8 cellular contexts compared by ENCODE assay signal in genomic region chr5:14351845-14352712, GRCh38.
DNase-seq lines count a peak whose midpoint lies in the region; ATAC-seq lines count a peak whose summit lies in the region.

No MANE protein-coding gene starts in this region.

- DNase-seq in NCI-H1436 (lab: John Stamatoyannopoulos, UW): peak; percentile 35
- no peak for DNase-seq in NCI-H1436 treated with DMSO at 0.1 percent for 48 hours (lab: John Stamatoyannopoulos, UW)
- DNase-seq in NCI-H1694 (lab: John Stamatoyannopoulos, UW): peak; percentile 85
- peak; percentile 21 to 64 (median 28) for DNase-seq in T-helper 2 cell
- DNase-seq in astrocyte of the hippocampus (ENCODE audit: low read depth, low spot score): peak; percentile 82
- peak in 30 of 51 donors; percentile 13 to 76 (median 52) for DNase-seq in hypothalamus (lab: John Stamatoyannopoulos, UW)
- peak; percentile 50 for DNase-seq in stimulated activated CD4-positive, alpha-beta T cell treated with anti-CD3 and anti-CD28 coated beads, Interleukin-12 subunit alpha, Interleukin-12 subunit beta, amount 100 ng/mL, for 4 hours

- peak; percentile 80 for ATAC-seq in HG02840 (IDR thresholded peaks at IDR 0.05; ENCODE audit: low FRiP score, unreplicated experiment)
